In the genomic region with DNA sequence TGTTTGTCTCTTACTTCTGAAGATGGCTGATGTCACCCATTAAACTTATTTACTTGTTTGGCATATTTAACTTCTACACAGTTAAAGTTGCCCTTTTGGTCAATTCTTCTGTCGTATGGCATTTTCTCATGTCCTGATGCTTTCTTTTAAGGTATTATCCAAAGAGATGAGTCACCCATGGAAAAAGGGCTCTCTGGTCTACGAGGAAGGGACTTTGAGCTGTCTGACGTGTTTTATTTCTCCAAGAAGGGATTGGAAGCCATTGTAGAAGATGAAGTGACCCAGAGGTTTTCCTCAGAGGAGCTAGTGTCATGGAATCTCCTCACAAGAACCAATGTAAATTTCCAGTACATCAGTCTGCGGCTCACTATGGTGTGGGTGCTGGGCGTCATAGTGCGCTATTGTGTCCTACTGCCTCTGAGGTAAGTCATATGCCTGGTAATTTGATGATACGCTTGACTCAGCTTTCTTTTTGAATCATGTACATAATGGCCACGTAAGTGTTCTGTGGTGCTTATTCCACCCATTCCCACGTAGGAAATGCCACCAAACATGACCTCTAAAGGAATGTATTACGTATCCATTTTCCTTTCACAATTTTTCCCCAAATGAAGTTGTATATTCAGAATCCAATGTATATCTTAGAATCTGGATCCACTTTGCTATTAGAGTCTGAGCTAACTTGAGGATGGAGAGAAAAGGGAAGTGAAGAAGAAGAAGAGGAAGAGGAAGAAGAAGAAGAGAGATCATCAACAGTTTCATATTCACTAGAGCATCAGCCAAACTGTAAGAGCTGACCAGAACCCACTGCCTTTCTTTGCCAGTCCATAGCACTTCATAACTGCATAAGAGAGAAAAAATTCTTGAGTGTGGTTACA, we compare ENCODE assay signal across 10 cellular contexts. TPM values are rescaled to one million over a fixed set of nuclear protein-coding genes. Genes with fewer than 3 reads are reported as not detected.
DNase-seq lines count a peak whose midpoint lies in the region; ATAC-seq and TF ChIP-seq lines count a peak whose summit lies in the region.
"Had no signal": no experiment of that assay in that cellular context is flagged by ENCODE, and none has a peak within 500 bp of the region (broad histone marks: within the 10 kb centered on the region; RNA-seq: fewer than 3 reads in every experiment).

No MANE protein-coding gene starts in this region.

- no peak overlapping the region for H3K27ac Mint-ChIP-seq in activated naive CD4-positive, alpha-beta T cell treated with anti-CD3 and anti-CD28 coated beads for 36 hours
- H3K27ac Mint-ChIP-seq in mesothelial cell of epicardium (no peak overlapping the region), natural killer cell (no peak overlapping the region)

- H3K9me3 Mint-ChIP-seq in activated naive CD4-positive, alpha-beta T cell treated with anti-CD3 and anti-CD28 coated beads for 36 hours, result no peaks in the 10 kb centered on the region
- no peaks in the 10 kb centered on the region for H3K9me3 Mint-ChIP-seq in mesothelial cell of epicardium
- H3K9me3 Mint-ChIP-seq in natural killer cell, result no peaks in the 10 kb centered on the region

- H3K27me3 Mint-ChIP-seq in activated naive CD4-positive, alpha-beta T cell treated with anti-CD3 and anti-CD28 coated beads for 36 hours (ENCODE audit: low read depth), result no peaks in the 10 kb centered on the region
- no peaks in the 10 kb centered on the region for H3K27me3 Mint-ChIP-seq in mesothelial cell of epicardium (ENCODE audit: low read depth)
- H3K27me3 Mint-ChIP-seq in natural killer cell (ENCODE audit: low read depth in 2 of 2), result peaks cover 0 to 7% of the 10 kb centered on the region in 2 donors

- no peaks in the 10 kb centered on the region for H3K9me2 ChIP-seq in PC-9 (ENCODE audit: insufficient read depth)

- H2AFZ ChIP-seq in PC-9, result no peak overlapping the region

- POLR2A ChIA-PET in PC-9 (lab: Charles Lee; ENCODE audit: unreplicated experiment), result no interaction called here

- no peaks in the 10 kb centered on the region for H3K4me1 Mint-ChIP-seq in activated naive CD4-positive, alpha-beta T cell treated with anti-CD3 and anti-CD28 coated beads for 36 hours (ENCODE audit: low read depth)
- H3K4me1 Mint-ChIP-seq in mesothelial cell of epicardium (no peaks in the 10 kb centered on the region), natural killer cell (no peaks in the 10 kb centered on the region)

- H4K20me1 ChIP-seq in PC-9 (ENCODE audit: insufficient read depth), result no peaks in the 10 kb centered on the region

- H3K27ac ChIP-seq in PC-9, result no peak overlapping the region
- H3K27ac ChIP-seq: cardiac muscle cell had no signal

- BruUV-seq in PC-9 (replicated peaks; lab: Mats Ljungman, UMichigan), result no TSS peak

- CTCF ChIA-PET in PC-9 (lab: Charles Lee), result no interaction called here
- CTCF ChIA-PET in activated naive CD4-positive, alpha-beta T cell treated with anti-CD3 and anti-CD28 coated beads for 36 hours (lab: Charles Lee), result no interaction called here

- H3K4me2 ChIP-seq in PC-9, result no peak overlapping the region
- H3K4me2 ChIP-seq: smooth muscle cell had no signal

- no peaks in the 10 kb centered on the region for H3F3A ChIP-seq in PC-9 (ENCODE audit: insufficient read depth, low read depth)

- H3K4me3 ChIP-seq in mucosa of descending colon (no peak overlapping the region), PC-9 (no peak overlapping the region)
- H3K4me3 ChIP-seq: cardiac muscle cell, smooth muscle cell had no signal

- DNase-seq in M059J (ENCODE audit: low read depth), result peak; percentile 61
- DNase-seq in mucosa of descending colon, result no peak
- DNase-seq in PC-9, result no peak
- DNase-seq in activated naive CD4-positive, alpha-beta T cell treated with anti-CD3 and anti-CD28 coated beads for 36 hours, result no peak
- DNase-seq in mesothelial cell of epicardium (ENCODE audit: low spot score in 2 of 2, unreplicated experiment in 2 of 2), result no peak
- DNase-seq in natural killer cell, result no peak

- TF ChIP-seq CTCF in mucosa of descending colon (IDR thresholded peaks at IDR 0.05), result no peak
- no peak for TF ChIP-seq CTCF in PC-9 (conservative IDR thresholded peaks at IDR 0.05)
- TF ChIP-seq CTCF in mesothelial cell of epicardium (IDR thresholded peaks at IDR 0.05; ENCODE audit: unreplicated experiment), result no peak
- TF ChIP-seq CTCF in natural killer cell (IDR thresholded peaks at IDR 0.05), result no peak

- ATAC-seq in GM19023 (IDR thresholded peaks at IDR 0.05; ENCODE audit: unreplicated experiment) (peak; percentile 75), HG02642 (IDR thresholded peaks at IDR 0.05; ENCODE audit: poor library complexity, unreplicated experiment) (peak; percentile 86), mucosa of descending colon (peak; percentile 78), natural killer cell (no peak)

- intact Hi-C loops in mucosa of descending colon (cut with DNase I, micrococcal nuclease), result no loop called here
- intact Hi-C loops in PC-9 (cut with micrococcal nuclease; ENCODE audit: unreplicated experiment), result no loop called here
- intact Hi-C loops in activated naive CD4-positive, alpha-beta T cell treated with anti-CD3 and anti-CD28 coated beads for 36 hours (cut with micrococcal nuclease), result loop anchor here (1.0 kb wide), 1 partner anchor 72 kb away; no protein-coding TSS in a partner anchor
- intact Hi-C loops in natural killer cell (cut with micrococcal nuclease), result no loop called here

- H3K9me3 ChIP-seq in mucosa of descending colon, result no peaks in the 10 kb centered on the region
- no peaks in the 10 kb centered on the region for H3K9me3 ChIP-seq in PC-9 (ENCODE audit: insufficient read depth, low read depth)

- H3K27me3 ChIP-seq in PC-9 (ENCODE audit: insufficient read depth, low read depth), result no peaks in the 10 kb centered on the region
- H3K27me3 ChIP-seq: cardiac muscle cell had no signal

- H3K36me3 ChIP-seq in mucosa of descending colon (ENCODE audit: low read depth) (no peaks in the 10 kb centered on the region), PC-9 (ENCODE audit: low read depth) (0 out of 2 replicates have a peak, but pooled peaks cover 8% of the 10 kb centered on the region)
- H3K36me3 ChIP-seq: cardiac muscle cell had no signal

- no peaks in the 10 kb centered on the region for H3K36me3 Mint-ChIP-seq in activated naive CD4-positive, alpha-beta T cell treated with anti-CD3 and anti-CD28 coated beads for 36 hours (ENCODE audit: low read depth)
- H3K36me3 Mint-ChIP-seq in mesothelial cell of epicardium (no peaks in the 10 kb centered on the region), natural killer cell (no peaks in the 10 kb centered on the region)

- H3K4me3 Mint-ChIP-seq in activated naive CD4-positive, alpha-beta T cell treated with anti-CD3 and anti-CD28 coated beads for 36 hours, result no peak overlapping the region
- no peak overlapping the region for H3K4me3 Mint-ChIP-seq in mesothelial cell of epicardium
- H3K4me3 Mint-ChIP-seq in natural killer cell, result no peak overlapping the region

- H3K79me2 ChIP-seq in PC-9 (ENCODE audit: low read depth), result peaks cover 22% of the 10 kb centered on the region

- no peaks in the 10 kb centered on the region for H3K4me1 ChIP-seq in mucosa of descending colon (ENCODE audit: low read depth)
- H3K4me1 ChIP-seq in PC-9 (replicated peaks; ENCODE audit: insufficient read depth), result no peaks in the 10 kb centered on the region

RNA-seq across cellular contexts. Expression of a gene that starts 45.7 kb away (rescaled TPM):
- total RNA-seq in M059J (2014; rRNA removed; shearing (Covaris generic)), result 15.4 and 29.8 TPM in 2 replicates
- total RNA-seq in mucosa of descending colon (10 to 100 TPM; 16.7 to 43.3 (median 26.4) TPM), PC-9 (2021) (27.0 and 29.1 TPM in 2 replicates), mesothelial cell of epicardium (0.18 to 0.35 TPM in 2 of 3 replicates, not detected in the other), natural killer cell (10 to 100 TPM in 1 of 3 donors, 1 to 10 TPM in 1, under 1 TPM in 1; 0.54 to 11.3 (median 1.2) TPM)
- 1 to 10 TPM; 2.0 to 3.1 TPM for total RNA-seq in activated naive CD4-positive, alpha-beta T cell treated with anti-CD3 and anti-CD28 coated beads for 36 hours

Comparison
In these comparisons a context has a peak if more than half of its experiments do, and no peak if none do; other contexts are left out.
1. ATAC-seq: peak in GM19023 (single experiment), HG02642 (single experiment) and mucosa of descending colon (single experiment); none in natural killer cell (0 of 3).